ENCODE assay signal across 8 cellular contexts in the genomic region with DNA sequence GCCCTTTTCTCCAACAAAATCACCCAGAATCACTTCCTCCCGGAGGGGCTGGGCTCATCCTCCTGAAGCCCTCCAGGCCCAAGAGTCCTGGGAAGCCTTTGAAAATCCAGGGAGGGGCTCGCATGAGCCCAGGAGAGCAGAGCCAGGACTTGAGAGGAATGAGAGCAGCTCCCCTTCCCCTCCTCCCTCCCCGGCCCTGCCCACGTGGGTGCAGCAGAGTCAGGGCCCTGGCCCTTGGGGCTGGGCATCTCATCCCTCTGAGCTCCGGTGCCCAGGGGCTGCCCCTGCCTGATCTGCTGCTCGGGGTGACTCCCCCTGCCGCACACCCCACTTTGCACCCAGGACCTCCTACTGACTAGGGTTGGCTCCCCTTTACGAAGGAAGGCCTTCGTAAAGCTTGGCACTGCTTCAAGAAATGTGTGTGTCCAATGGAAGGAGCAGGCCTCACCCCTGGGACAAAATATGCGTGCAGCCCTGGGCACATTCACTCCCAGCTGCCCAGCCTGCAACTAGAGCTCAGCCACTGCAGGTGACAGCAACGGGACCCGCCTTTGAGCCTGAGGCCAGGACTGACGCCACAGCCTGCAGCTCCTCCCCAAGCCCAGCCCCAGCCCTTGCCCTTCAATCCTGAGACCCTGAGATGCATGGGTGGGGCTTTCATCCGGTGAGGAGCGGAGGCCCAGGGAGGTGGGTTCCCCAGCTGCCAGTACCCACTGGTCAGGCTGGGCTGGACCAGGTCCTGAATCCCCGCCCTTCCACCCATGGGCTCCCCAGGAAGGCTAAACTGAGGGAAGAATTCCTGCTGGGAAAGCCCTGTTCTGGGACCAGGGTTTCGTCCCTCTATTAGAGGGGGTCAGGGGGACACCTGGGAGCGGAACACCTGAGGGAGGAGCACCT. TPM values are rescaled to one million over a fixed set of nuclear protein-coding genes. Genes with fewer than 3 reads are reported as not detected.
A peak's percentile ranks its signal among the peaks of the same experiment; 100 is the strongest.
DNase-seq lines count a peak whose midpoint lies in the region; ATAC-seq, FAIRE-seq and TF ChIP-seq lines count a peak whose summit lies in the region.

No MANE protein-coding gene starts in this region.

- ATAC-seq in HG02938 (IDR thresholded peaks at IDR 0.05; ENCODE audit: unreplicated experiment): no peak

- no peaks in the 10 kb centered on the region for H3K9me3 Mint-ChIP-seq in activated naive CD4-positive, alpha-beta T cell treated with anti-CD3 and anti-CD28 coated beads, Interleukin-2, amount 10 ng/mL, durations not matched to agents 7 days and 5 days

- H3K4me1 Mint-ChIP-seq in activated naive CD4-positive, alpha-beta T cell treated with anti-CD3 and anti-CD28 coated beads, Interleukin-2, amount 10 ng/mL, durations not matched to agents 7 days and 5 days: peaks cover 37% of the 10 kb centered on the region

- H3K36me3 ChIP-seq in prostate gland (no peaks in the 10 kb centered on the region), MG63 (peaks cover 18% of the 10 kb centered on the region)

- CTCF ChIA-PET in activated naive CD4-positive, alpha-beta T cell treated with anti-CD3 and anti-CD28 coated beads, Interleukin-2, amount 10 ng/mL, durations not matched to agents 7 days and 5 days (lab: Charles Lee): no interaction called here

- FAIRE-seq in GM12891 (lab: Jason Lieb, UNC): peak; percentile 58

- peak overlapping the region; percentile 79 for H3K27ac ChIP-seq in epithelial cell of prostate
- peak overlapping the region; percentile 85 to 89 for H3K27ac ChIP-seq in prostate gland

- DNase-seq in GM12891 (ENCODE audit: insufficient read length, low spot score) (no peak), NCI-H345 (lab: John Stamatoyannopoulos, UW) (peak; percentile 84), epithelial cell of prostate (ENCODE audit: low read depth, low spot score) (peak; percentile 34), prostate gland (ENCODE audit: low spot score) (peak; percentile 74), MG63 (no peak)
- no peak for DNase-seq in activated CD4-positive, CD25-positive, alpha-beta regulatory T cell treated with anti-CD3 and anti-CD28 coated beads, Interleukin-2, amount 50 U/mL, for 72 hours
- no peak for DNase-seq in activated naive CD4-positive, alpha-beta T cell treated with anti-CD3 and anti-CD28 coated beads, Interleukin-2, amount 10 ng/mL, durations not matched to agents 7 days and 5 days

- intact Hi-C loops in prostate gland (cut with DNase I): no loop called here

- H3K36me3 Mint-ChIP-seq in activated naive CD4-positive, alpha-beta T cell treated with anti-CD3 and anti-CD28 coated beads, Interleukin-2, amount 10 ng/mL, durations not matched to agents 7 days and 5 days: peaks cover 5% of the 10 kb centered on the region

- WGBS in prostate gland: 38% methylated on average over 17 of the region's 18 CpGs

- H3K27me3 ChIP-seq in prostate gland (replicated peaks; ENCODE audit: insufficient read depth): no peaks in the 10 kb centered on the region
- no peaks in the 10 kb centered on the region for H3K27me3 ChIP-seq in MG63

- no peaks in the 10 kb centered on the region for H3K27me3 Mint-ChIP-seq in activated naive CD4-positive, alpha-beta T cell treated with anti-CD3 and anti-CD28 coated beads, Interleukin-2, amount 10 ng/mL, durations not matched to agents 7 days and 5 days

- no peak overlapping the region for H3K4me3 Mint-ChIP-seq in activated naive CD4-positive, alpha-beta T cell treated with anti-CD3 and anti-CD28 coated beads, Interleukin-2, amount 10 ng/mL, durations not matched to agents 7 days and 5 days

- H3K27ac Mint-ChIP-seq in activated naive CD4-positive, alpha-beta T cell treated with anti-CD3 and anti-CD28 coated beads, Interleukin-2, amount 10 ng/mL, durations not matched to agents 7 days and 5 days: no peak overlapping the region

- no peak for TF ChIP-seq POLR2A in GM12891 (IDR thresholded peaks at IDR 0.05; ENCODE audit: low read depth, low read length)
- TF ChIP-seq POLR2A in prostate gland (IDR thresholded peaks at IDR 0.05): peak; percentile 83

- H3K9me3 ChIP-seq in prostate gland: no peaks in the 10 kb centered on the region
- no peaks in the 10 kb centered on the region for H3K9me3 ChIP-seq in MG63

- peaks cover 45% of the 10 kb centered on the region for H3K4me1 ChIP-seq in prostate gland (replicated peaks)

- TF ChIP-seq CTCF in prostate gland (IDR thresholded peaks at IDR 0.05): no peak

- no peak overlapping the region for H3K4me3 ChIP-seq in prostate gland
- H3K4me3 ChIP-seq in MG63: no peak overlapping the region

TF ChIP-seq in GM12891, 5 proteins besides CTCF, POLR2A, EP300 and RAD21:
- TF ChIP-seq POU2F2 (IDR thresholded peaks at IDR 0.05; ENCODE audit: low read depth, low read length) (no peak), SPI1 (IDR thresholded peaks at IDR 0.05; ENCODE audit: low read depth, low read length) (peak; percentile 16; the same call in 1 of the 2 replicates)

RNA-seq across cellular contexts. Expression of a gene that starts 21.8 kb away (rescaled TPM):
- polyA plus RNA-seq in GM12891 (2012; ENCODE audit: low read depth, missing spikeins): 0.13 TPM
- total RNA-seq in prostate gland: 10 to 100 TPM; 27.5 to 36.6 TPM
- 20.1 and 25.2 TPM in 2 replicates for total RNA-seq in MG63 (2014; rRNA removed; shearing (Covaris generic); ENCODE audit: low replicate concordance)

Comparison
In these comparisons a context has a peak if more than half of its experiments do, and no peak if none do; other contexts are left out.
1. DNase-seq: peak in NCI-H345 (single experiment), epithelial cell of prostate (single experiment) and prostate gland (single experiment); none in GM12891 (single experiment), activated CD4-positive, CD25-positive, alpha-beta regulatory T cell treated with anti-CD3 and anti-CD28 coated beads, Interleukin-2, amount 50 U/mL, for 72 hours (single experiment), MG63 (single experiment) and activated naive CD4-positive, alpha-beta T cell treated with anti-CD3 and anti-CD28 coated beads, Interleukin-2, amount 10 ng/mL, durations not matched to agents 7 days and 5 days (single experiment).